In the genomic region with DNA sequence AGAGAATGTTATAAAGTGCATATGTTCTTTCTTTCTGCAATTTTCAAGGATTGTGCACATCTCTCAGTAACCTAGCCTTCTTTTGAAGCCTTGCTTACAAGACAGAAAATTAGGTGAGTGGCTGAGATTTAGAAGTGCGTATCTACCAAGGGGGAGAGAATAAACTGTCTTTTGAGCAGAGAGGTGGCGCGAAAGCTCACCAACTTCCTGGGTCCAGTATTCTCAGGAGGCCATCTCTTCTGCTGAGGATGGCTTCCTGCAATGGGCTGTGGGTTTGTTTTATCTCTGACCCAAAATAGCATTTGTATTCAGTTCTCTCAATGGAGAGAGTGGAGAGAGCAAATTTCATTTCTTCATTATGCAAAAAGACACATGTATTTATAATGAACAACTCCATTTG, we compare ENCODE assay signal across 16 cellular contexts.
DNase-seq lines count a peak whose midpoint lies in the region; ATAC-seq and TF ChIP-seq lines count a peak whose summit lies in the region.
"Had no signal": no experiment of that assay in that cellular context is flagged by ENCODE, and none has a peak within 500 bp of the region (broad histone marks: within the 10 kb centered on the region; RNA-seq: fewer than 3 reads in every experiment).

No MANE protein-coding gene starts in this region.

- H3K36me3 ChIP-seq in left ventricle myocardium inferior = no peaks in the 10 kb centered on the region
- H3K36me3 ChIP-seq in right atrium auricular region = no peaks in the 10 kb centered on the region
- no peaks in the 10 kb centered on the region for H3K36me3 ChIP-seq in KOPT-K1 (ENCODE audit: insufficient read depth, low read length)
- no peaks in the 10 kb centered on the region for H3K36me3 ChIP-seq in esophagus muscularis mucosa
- no peaks in the 10 kb centered on the region for H3K36me3 ChIP-seq in subcutaneous abdominal adipose tissue (ENCODE audit: control insufficient read depth in 5 of 5, insufficient read depth in 5 of 5, low read length in 5 of 5)
- H3K36me3 ChIP-seq in left lung = no peaks in the 10 kb centered on the region

- H3K4me1 ChIP-seq in left ventricle myocardium inferior (peaks cover 53% of the 10 kb centered on the region), right atrium auricular region (peaks cover 0 to 32% of the 10 kb centered on the region in 2 donors), esophagus muscularis mucosa (peaks cover 18 to 37% (median 27%) of the 10 kb centered on the region in 4 donors), subcutaneous abdominal adipose tissue (ENCODE audit: control insufficient read depth in 5 of 5, insufficient read depth in 5 of 5, low read length in 5 of 5) (peaks cover 2 to 32% (median 24%) of the 10 kb centered on the region in 5 donors), left lung (peaks cover 18 to 42% of the 10 kb centered on the region in 2 donors)

- 100% methylated on average over 3 of the region's 3 CpGs for WGBS in esophagus muscularis mucosa

- H3K27me3 ChIP-seq in left ventricle myocardium inferior (ENCODE audit: low read depth) = no peaks in the 10 kb centered on the region
- no peaks in the 10 kb centered on the region for H3K27me3 ChIP-seq in right atrium auricular region
- H3K27me3 ChIP-seq in esophagus muscularis mucosa = no peaks in the 10 kb centered on the region
- no peaks in the 10 kb centered on the region for H3K27me3 ChIP-seq in subcutaneous abdominal adipose tissue (ENCODE audit: control insufficient read depth in 5 of 5, insufficient read depth in 4 of 5, low read length in 5 of 5)
- H3K27me3 ChIP-seq in left lung = no peaks in the 10 kb centered on the region

- TF ChIP-seq POLR2A in esophagus muscularis mucosa (IDR thresholded peaks at IDR 0.05; ENCODE audit: low read depth) = no peak

- DNase-seq in left ventricle myocardium inferior (no peak), right atrium auricular region (ENCODE audit: low spot score) (no peak), esophagus muscularis mucosa (ENCODE audit: extremely low spot score) (peak; percentile 50), left lung (no peak), pons (ENCODE audit: low spot score) (no peak)
- DNase-seq: 8988T; CD4-positive, alpha-beta memory T cell; COR-L47; DMS153; DMS79 treated with DMSO at 0.1 percent for 48 hours; GF-D8; GM23248 had no signal

- H3K27ac ChIP-seq in left ventricle myocardium inferior (replicated peaks) (peak overlapping the region; percentile 74), right atrium auricular region (no peak overlapping the region), KOPT-K1 (ENCODE audit: low read depth, low read length, poor library complexity, severe bottlenecking) (peak overlapping the region; percentile 26), esophagus muscularis mucosa (replicated peaks in 1 of 4) (no peak overlapping the region), subcutaneous abdominal adipose tissue (ENCODE audit: low read depth, low read length) (peak overlapping the region; percentile 13), left lung (peak overlapping the region in 1 of 2 donors; percentile 11)
- H3K27ac ChIP-seq: C4-2B had no signal

- intact Hi-C loops in left ventricle myocardium inferior (cut with micrococcal nuclease) (loop anchor here (5.0 to 10.0 kb wide), 2 partner anchors 289 to 1211 kb away; no protein-coding TSS in a partner anchor), esophagus muscularis mucosa (cut with DNase I) (loop anchor here (5.0 to 10.0 kb wide), 3 partner anchors 289 to 1209 kb away; no protein-coding TSS in a partner anchor), left lung (cut with DNase I) (loop anchor here in 1 of 2 donors (10.0 kb wide), 2 partner anchors 1121 to 1211 kb away; partner anchors contain the start of gene VCAN)

- H3K9me3 ChIP-seq in left ventricle myocardium inferior (replicated peaks) = no peaks in the 10 kb centered on the region
- no peaks in the 10 kb centered on the region for H3K9me3 ChIP-seq in right atrium auricular region
- no peaks in the 10 kb centered on the region for H3K9me3 ChIP-seq in KOPT-K1 (ENCODE audit: insufficient read depth, low read length, poor library complexity, severe bottlenecking)
- no peaks in the 10 kb centered on the region for H3K9me3 ChIP-seq in esophagus muscularis mucosa
- H3K9me3 ChIP-seq in subcutaneous abdominal adipose tissue (ENCODE audit: control insufficient read depth in 5 of 5, low read length in 5 of 5) = no peaks in the 10 kb centered on the region
- no peaks in the 10 kb centered on the region for H3K9me3 ChIP-seq in left lung

- no peak overlapping the region for H3K4me3 ChIP-seq in left ventricle myocardium inferior
- no peak overlapping the region for H3K4me3 ChIP-seq in right atrium auricular region
- H3K4me3 ChIP-seq in esophagus muscularis mucosa = no peak overlapping the region
- no peak overlapping the region for H3K4me3 ChIP-seq in subcutaneous abdominal adipose tissue (ENCODE audit: low read depth in 1 of 5, low read length in 5 of 5)
- H3K4me3 ChIP-seq in left lung = no peak overlapping the region
- H3K4me3 ChIP-seq: GM23248 had no signal

- TF ChIP-seq CTCF in left ventricle myocardium inferior (IDR thresholded peaks at IDR 0.05; ENCODE audit: borderline replicate concordance) (no peak), right atrium auricular region (IDR thresholded peaks at IDR 0.05) (no peak), esophagus muscularis mucosa (IDR thresholded peaks at IDR 0.05) (no peak), left lung (IDR thresholded peaks at IDR 0.05) (no peak)

- ATAC-seq in left lung = no peak
- ATAC-seq in GM19395 (IDR thresholded peaks at IDR 0.05; ENCODE audit: unreplicated experiment) = no peak

- H3K9ac ChIP-seq in subcutaneous abdominal adipose tissue (ENCODE audit: low read length in 5 of 5) = no peak overlapping the region
- H3K9ac ChIP-seq: GM23248 had no signal

- TF ChIP-seq EP300 in esophagus muscularis mucosa (IDR thresholded peaks at IDR 0.05) = no peak

Comparison
In these comparisons a context has a peak if more than half of its experiments do, and no peak if none do; other contexts are left out.
1. H3K27ac ChIP-seq: peak in left ventricle myocardium inferior (single experiment), KOPT-K1 (single experiment) and subcutaneous abdominal adipose tissue (single experiment); none in right atrium auricular region (0 of 2) and esophagus muscularis mucosa (0 of 4).